Comparison of ENCODE assay signal across 8 cellular contexts in the genomic region with DNA sequence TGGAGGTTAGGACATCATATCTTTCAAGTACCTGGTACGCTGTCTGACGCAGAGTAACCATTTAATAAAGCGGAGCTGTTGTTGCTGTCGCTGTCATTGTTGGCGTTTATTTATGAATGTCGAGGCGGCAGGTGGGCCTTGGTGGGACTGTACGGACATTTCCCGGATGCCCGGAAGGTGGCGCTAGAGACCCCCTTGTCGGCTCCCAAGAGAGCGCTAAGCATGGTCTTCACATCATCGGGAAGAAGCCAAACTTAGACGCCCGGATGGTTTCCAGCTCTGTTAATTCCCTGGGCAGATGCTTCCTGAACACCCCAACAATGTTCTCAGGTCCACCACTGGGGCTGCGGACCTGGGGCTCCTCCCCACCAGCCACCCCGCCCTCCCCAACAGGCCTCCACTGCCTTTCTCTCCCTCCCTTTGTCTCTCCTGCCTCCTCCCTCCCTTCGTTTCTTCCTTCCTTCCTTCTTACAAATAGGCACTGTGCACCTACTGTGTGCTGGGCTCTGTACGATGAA. TPM values are rescaled to one million over a fixed set of nuclear protein-coding genes. Genes with fewer than 3 reads are reported as not detected.
DNase-seq lines count a peak whose midpoint lies in the region; ATAC-seq and TF ChIP-seq lines count a peak whose summit lies in the region.

No MANE protein-coding gene starts in this region.

- intact Hi-C loops in PC-9 (cut with micrococcal nuclease; ENCODE audit: unreplicated experiment) = loop anchor here (1.0 to 5.0 kb wide), 7 partner anchors 48 to 260 kb away; no protein-coding TSS in a partner anchor

- H3K9ac ChIP-seq in HUES48 (ENCODE audit: low read depth, low read length) = no peak overlapping the region

- H3K9me3 Mint-ChIP-seq in activated T-cell treated with anti-CD3 and anti-CD28 coated beads, Interleukin-2, amount 50 U/mL, for 72 hours = no peaks in the 10 kb centered on the region
- H3K9me3 Mint-ChIP-seq in nephron = no peaks in the 10 kb centered on the region
- H3K9me3 Mint-ChIP-seq in stimulated activated naive B cell treated with anti-CD40 and anti-IgM and Interleukin-4, amounts not matched to agents 10 μg/mL and 1 μg/mL and 100 μg/mL, for 72 hours = no peaks in the 10 kb centered on the region

- ATAC-seq in activated T-cell treated with anti-CD3 and anti-CD28 coated beads, Interleukin-2, amount 50 U/mL, for 72 hours (replicated peaks in 1 of 2) = peak; percentile 72 to 74
- peak; percentile 75 to 79 for ATAC-seq in stimulated activated naive B cell treated with anti-CD40 and anti-IgM and Interleukin-4, amounts not matched to agents 10 μg/mL and 1 μg/mL and 100 μg/mL, for 72 hours (replicated peaks)

- H3K36me3 Mint-ChIP-seq in activated T-cell treated with anti-CD3 and anti-CD28 coated beads, Interleukin-2, amount 50 U/mL, for 72 hours (ENCODE audit: insufficient read depth in 2 of 2) = no peaks in the 10 kb centered on the region
- no peaks in the 10 kb centered on the region for H3K36me3 Mint-ChIP-seq in nephron (ENCODE audit: low read depth)
- no peaks in the 10 kb centered on the region for H3K36me3 Mint-ChIP-seq in stimulated activated naive B cell treated with anti-CD40 and anti-IgM and Interleukin-4, amounts not matched to agents 10 μg/mL and 1 μg/mL and 100 μg/mL, for 72 hours

- no peaks in the 10 kb centered on the region for H3K36me3 ChIP-seq in HUES48 (ENCODE audit: control insufficient read depth, insufficient read depth, low read length)
- no peaks in the 10 kb centered on the region for H3K36me3 ChIP-seq in PC-9 (ENCODE audit: low read depth)

- H3K27ac ChIP-seq in HUES48 (ENCODE audit: low read depth, low read length) (no peak overlapping the region), PC-9 (no peak overlapping the region)

- H3K4me1 ChIP-seq in HUES48 (ENCODE audit: control insufficient read depth, insufficient read depth, low read length) = no peaks in the 10 kb centered on the region
- peaks cover 14% of the 10 kb centered on the region for H3K4me1 ChIP-seq in PC-9 (replicated peaks; ENCODE audit: insufficient read depth)

- peak overlapping the region; percentile 34; the same call in 1 of the 2 replicates for H2AFZ ChIP-seq in PC-9

- DNase-seq in ELF-1 (ENCODE audit: low read depth, low spot score) (peak; percentile 93), PC-9 (peak; percentile 57 to 87), fibroblast of mammary gland (ENCODE audit: low read depth) (peak; percentile 84), mesenteric fat pad (ENCODE audit: low spot score) (no peak)
- DNase-seq in activated T-cell treated with anti-CD3 and anti-CD28 coated beads, Interleukin-2, amount 50 U/mL, for 72 hours = peak; percentile 79 to 87
- peak; percentile 61 for DNase-seq in stimulated activated naive B cell treated with anti-CD40 and anti-IgM and Interleukin-4, amounts not matched to agents 10 μg/mL and 1 μg/mL and 100 μg/mL, for 72 hours

- H3K27me3 Mint-ChIP-seq in activated T-cell treated with anti-CD3 and anti-CD28 coated beads, Interleukin-2, amount 50 U/mL, for 72 hours (ENCODE audit: low read depth) = peaks cover 10% of the 10 kb centered on the region
- H3K27me3 Mint-ChIP-seq in nephron (ENCODE audit: low read depth) = peaks cover 23% of the 10 kb centered on the region
- H3K27me3 Mint-ChIP-seq in stimulated activated naive B cell treated with anti-CD40 and anti-IgM and Interleukin-4, amounts not matched to agents 10 μg/mL and 1 μg/mL and 100 μg/mL, for 72 hours = peaks cover 7 to 10% of the 10 kb centered on the region in 2 donors

- no peaks in the 10 kb centered on the region for H3K9me2 ChIP-seq in PC-9 (ENCODE audit: insufficient read depth)

- POLR2A ChIA-PET in PC-9 (lab: Charles Lee; ENCODE audit: unreplicated experiment) = interaction anchor here (0.5 to 0.7 kb wide), 3 partner anchors 47 to 564 kb away, joined by 3 read pairs; no protein-coding TSS in a partner anchor

- H3F3A ChIP-seq in PC-9 (ENCODE audit: insufficient read depth, low read depth) = peaks cover 4% of the 10 kb centered on the region; the same call in 1 of the 2 replicates

- peaks cover 13% of the 10 kb centered on the region for H3K4me1 Mint-ChIP-seq in activated T-cell treated with anti-CD3 and anti-CD28 coated beads, Interleukin-2, amount 50 U/mL, for 72 hours (ENCODE audit: low read depth)
- peaks cover 8% of the 10 kb centered on the region for H3K4me1 Mint-ChIP-seq in nephron
- peaks cover 6 to 16% of the 10 kb centered on the region in 2 donors for H3K4me1 Mint-ChIP-seq in stimulated activated naive B cell treated with anti-CD40 and anti-IgM and Interleukin-4, amounts not matched to agents 10 μg/mL and 1 μg/mL and 100 μg/mL, for 72 hours

- H3K4me3 Mint-ChIP-seq in activated T-cell treated with anti-CD3 and anti-CD28 coated beads, Interleukin-2, amount 50 U/mL, for 72 hours = no peak overlapping the region
- no peak overlapping the region for H3K4me3 Mint-ChIP-seq in nephron
- peak overlapping the region in 1 of 2 donors; percentile 26 for H3K4me3 Mint-ChIP-seq in stimulated activated naive B cell treated with anti-CD40 and anti-IgM and Interleukin-4, amounts not matched to agents 10 μg/mL and 1 μg/mL and 100 μg/mL, for 72 hours

- CTCF ChIA-PET in PC-9 (lab: Charles Lee) = interaction anchor here (0.5 to 1.2 kb wide), 7 partner anchors 10 to 214 kb away, joined by 3 to 10 read pairs (median 3); no protein-coding TSS in a partner anchor

- TF ChIP-seq CTCF in PC-9 (conservative IDR thresholded peaks at IDR 0.05) = peak; percentile 91
- peak; percentile 79 for TF ChIP-seq CTCF in fibroblast of mammary gland (conservative IDR thresholded peaks at IDR 0.05; ENCODE audit: control insufficient read depth, insufficient read depth, low read depth, low read length)
- peak; percentile 88 to 95 (median 92) for TF ChIP-seq CTCF in nephron (IDR thresholded peaks at IDR 0.05; ENCODE audit: unreplicated experiment in 3 of 3)

- H3K9me3 ChIP-seq in HUES48 (ENCODE audit: control insufficient read depth, insufficient read depth, low read length) (no peaks in the 10 kb centered on the region), PC-9 (ENCODE audit: insufficient read depth, low read depth) (no peaks in the 10 kb centered on the region)

- peak overlapping the region; percentile 28; the same call in 1 of the 2 replicates for H3K4me3 ChIP-seq in HUES48 (ENCODE audit: low read depth, low read length)
- no peak overlapping the region for H3K4me3 ChIP-seq in PC-9
- H3K4me3 ChIP-seq in fibroblast of mammary gland (ENCODE audit: control insufficient read depth, low read depth, low read length) = no peak overlapping the region

- BruUV-seq in PC-9 (replicated peaks; lab: Mats Ljungman, UMichigan) = no TSS peak

- H4K20me1 ChIP-seq in PC-9 (ENCODE audit: insufficient read depth) = no peaks in the 10 kb centered on the region

- no peaks in the 10 kb centered on the region for H3K79me2 ChIP-seq in PC-9 (ENCODE audit: low read depth)

- no peak overlapping the region for H3K27ac Mint-ChIP-seq in activated T-cell treated with anti-CD3 and anti-CD28 coated beads, Interleukin-2, amount 50 U/mL, for 72 hours
- peak overlapping the region in 1 of 3 experiments; percentile 20 for H3K27ac Mint-ChIP-seq in nephron
- peak overlapping the region; percentile 32 for H3K27ac Mint-ChIP-seq in stimulated activated naive B cell treated with anti-CD40 and anti-IgM and Interleukin-4, amounts not matched to agents 10 μg/mL and 1 μg/mL and 100 μg/mL, for 72 hours

- H3K27me3 ChIP-seq in HUES48 (ENCODE audit: control insufficient read depth, insufficient read depth, low read length) = peaks cover 19% of the 10 kb centered on the region
- no peaks in the 10 kb centered on the region for H3K27me3 ChIP-seq in PC-9 (ENCODE audit: insufficient read depth, low read depth)

- H3K4me2 ChIP-seq in PC-9 = peak overlapping the region; percentile 41

RNA-seq across cellular contexts. Expression of a gene that starts 54.1 kb away (rescaled TPM):
- total RNA-seq in PC-9 (2021) (10.3 and 18.4 TPM in 2 replicates), mesenteric fat pad (1,666 TPM)
- total RNA-seq in activated T-cell treated with anti-CD3 and anti-CD28 coated beads, Interleukin-2, amount 50 U/mL, for 72 hours = 10 to 100 TPM; 14.5 to 24.5 TPM

Comparison
In these comparisons a context has a peak if more than half of its experiments do, and no peak if none do; other contexts are left out.
1. RNA of a gene that starts 54.1 kb away (total RNA-seq): 1,666 TPM in mesenteric fat pad (single experiment); 14.5 to 24.5 TPM in activated T-cell treated with anti-CD3 and anti-CD28 coated beads, Interleukin-2, amount 50 U/mL, for 72 hours and 10.3 to 18.4 TPM in PC-9; every median in the first group is over 10 times any median in the second.
2. Peak in every context shown above with its lines, with median percentiles within 50 percentile points of each other: CTCF ChIP-seq.